Comparison of ENCODE assay signal across 22 cellular contexts in genomic region chr2:174873457-174873856, GRCh38.
DNase-seq lines count a peak whose midpoint lies in the region; TF ChIP-seq lines count a peak whose summit lies in the region.
"Had no signal": no experiment of that assay in that cellular context is flagged by ENCODE, and none has a peak within 500 bp of the region (broad histone marks: within the 10 kb centered on the region; RNA-seq: fewer than 3 reads in every experiment).

No MANE protein-coding gene starts in this region.

- H3K27me3 ChIP-seq in adipocyte (replicated peaks; ENCODE audit: control insufficient read depth, insufficient read depth, low read length) = no peaks in the 10 kb centered on the region
- H3K27me3 ChIP-seq in adrenal gland = no peaks in the 10 kb centered on the region
- H3K27me3 ChIP-seq in A673 (replicated peaks; ENCODE audit: insufficient read depth, low read depth, low read length, poor library complexity) = no peaks in the 10 kb centered on the region
- H3K27me3 ChIP-seq: dorsolateral prefrontal cortex, left lung, SJSA1, thyroid gland had no signal

- TF ChIP-seq POLR2A in adrenal gland (IDR thresholded peaks at IDR 0.05) = no peak

- no peak overlapping the region for H3K9ac ChIP-seq in adipocyte (ENCODE audit: low read length)

- H3K27ac ChIP-seq in adrenal gland (no peak overlapping the region), A673 (ENCODE audit: low read depth, low read length, poor library complexity, severe bottlenecking) (no peak overlapping the region)
- H3K27ac ChIP-seq: dorsolateral prefrontal cortex, epithelial cell of prostate, left lung, SJSA1, skin epidermis, thyroid gland had no signal

- intact Hi-C loops in adrenal gland (cut with DNase I) = no loop called here
- intact Hi-C loops in A673 (cut with micrococcal nuclease; ENCODE audit: unreplicated experiment) = no loop called here

- no peak overlapping the region for H3K4me3 ChIP-seq in adipocyte (ENCODE audit: low read length)
- no peak overlapping the region for H3K4me3 ChIP-seq in fibroblast of pulmonary artery (replicated peaks; ENCODE audit: low read depth, low read length)
- no peak overlapping the region for H3K4me3 ChIP-seq in adrenal gland
- no peak overlapping the region for H3K4me3 ChIP-seq in A673 (ENCODE audit: low read depth, low read length, poor library complexity, severe bottlenecking)
- H3K4me3 ChIP-seq: dorsolateral prefrontal cortex, left lung, SJSA1, skin epidermis, thyroid gland had no signal

- H3K36me3 ChIP-seq in adipocyte (ENCODE audit: control insufficient read depth, insufficient read depth, low read length, severe bottlenecking) = no peaks in the 10 kb centered on the region
- no peaks in the 10 kb centered on the region for H3K36me3 ChIP-seq in adrenal gland (replicated peaks in 1 of 2)
- H3K36me3 ChIP-seq in A673 (ENCODE audit: insufficient read depth, low read length, poor library complexity, severe bottlenecking) = no peaks in the 10 kb centered on the region
- H3K36me3 ChIP-seq: left lung, SJSA1, thyroid gland had no signal

- TF ChIP-seq CTCF in fibroblast of pulmonary artery (IDR thresholded peaks at IDR 0.05; ENCODE audit: low read length, missing control alignments) (no peak), adrenal gland (IDR thresholded peaks at IDR 0.05) (no peak), A673 (conservative IDR thresholded peaks at IDR 0.05; ENCODE audit: low read depth, low read length) (no peak)

- peak; percentile 7 for DNase-seq in GM04504 (ENCODE audit: low read depth)
- DNase-seq in adipocyte (ENCODE audit: low read depth) = peak; percentile 73
- peak; percentile 71 for DNase-seq in fibroblast of pulmonary artery (ENCODE audit: low read depth)
- DNase-seq in ureter (ENCODE audit: low spot score) = no peak
- DNase-seq in HuH-7.5 (ENCODE audit: low spot score) = no peak
- no peak for DNase-seq in adrenal gland
- no peak for DNase-seq in A673 (ENCODE audit: low spot score)
- DNase-seq: activated CD4-positive, alpha-beta T cell treated with anti-CD3 and anti-CD28 coated beads, Interleukin-2, amount 10 ng/mL, durations not matched to agents 7 days and 5 days; activated naive CD8-positive, alpha-beta T cell treated with anti-CD3 and anti-CD28 coated beads, Interleukin-2, amount 10 ng/mL, durations not matched to agents 7 days and 5 days; C1 segment of cervical spinal cord; dorsolateral prefrontal cortex; left lung; NCI-H1048; NCI-H2081; nephron progenitor cell; stimulated activated CD4-positive, alpha-beta T cell treated with anti-CD3 and anti-CD28 coated beads, Interleukin-2, amount 100 ng/mL, for 48 hours; stimulated activated naive CD8-positive, alpha-beta T cell treated with anti-CD3 and anti-CD28 coated beads, Interleukin-15, Interleukin-2, amounts not matched to agents 100 U/mL and 50 U/mL, for 24 hours; T-helper 2 cell; thyroid gland had no signal

- peaks cover 17% of the 10 kb centered on the region for H3K4me1 ChIP-seq in adipocyte (ENCODE audit: control insufficient read depth, insufficient read depth, low read length)
- H3K4me1 ChIP-seq in adrenal gland (replicated peaks in 1 of 2) = peaks cover 0 to 5% of the 10 kb centered on the region in 2 donors
- H3K4me1 ChIP-seq in A673 (ENCODE audit: insufficient read depth, low read length, poor library complexity, severe bottlenecking) = peaks cover 5% of the 10 kb centered on the region
- H3K4me1 ChIP-seq: left lung, thyroid gland had no signal

- H3K9me3 ChIP-seq in adipocyte (ENCODE audit: control insufficient read depth, low read length) (no peaks in the 10 kb centered on the region), adrenal gland (replicated peaks in 1 of 3) (no peaks in the 10 kb centered on the region), A673 (ENCODE audit: low read depth, low read length, poor library complexity, severe bottlenecking) (no peaks in the 10 kb centered on the region)
- H3K9me3 ChIP-seq: left lung, SJSA1, thyroid gland had no signal

- POLR2A ChIA-PET in A673 (lab: Charles Lee; ENCODE audit: low non-redundant PET) = no interaction called here

- no TSS peak for BruUV-seq in A673 (replicated peaks; lab: Mats Ljungman, UMichigan)

- CTCF ChIA-PET in A673 (lab: Charles Lee) = no interaction called here

Comparison
In these comparisons a context has a peak if more than half of its experiments do, and no peak if none do; other contexts are left out.
1. DNase-seq: peak in GM04504 (single experiment), adipocyte (single experiment) and fibroblast of pulmonary artery (single experiment); none in ureter (single experiment), HuH-7.5 (single experiment), adrenal gland (0 of 7) and A673 (single experiment).